In the genomic region with DNA sequence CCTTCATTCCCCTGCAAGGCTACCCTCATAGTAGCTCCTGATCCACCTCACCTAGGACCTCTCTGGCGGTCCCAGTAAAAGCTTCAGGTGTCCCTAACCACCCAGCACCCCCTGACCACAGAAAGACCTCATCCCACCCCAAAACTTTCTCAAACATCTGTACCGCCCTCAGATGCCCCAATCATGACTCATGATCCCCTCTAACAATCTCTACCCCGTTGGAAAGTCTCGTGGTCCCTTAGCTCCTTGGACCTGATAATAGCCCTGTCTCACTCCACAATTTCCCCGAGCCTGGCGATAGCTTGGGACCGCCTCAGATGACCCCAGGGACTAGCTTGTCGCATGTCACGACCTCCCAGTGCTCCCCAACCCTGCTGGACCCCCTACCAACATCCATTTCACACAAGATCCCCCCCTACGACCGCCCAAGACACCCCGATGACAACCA, we compare ENCODE assay signal across 8 cellular contexts. TPM values are rescaled to one million over a fixed set of nuclear protein-coding genes. Genes with fewer than 3 reads are reported as not detected.
DNase-seq lines count a peak whose midpoint lies in the region; ATAC-seq and TF ChIP-seq lines count a peak whose summit lies in the region.

No MANE protein-coding gene starts in this region.

- H2BK120ac ChIP-seq in mesenchymal stem cell (ENCODE audit: low read depth, low read length) = no peak overlapping the region

- H3K27me3 ChIP-seq in CD4-positive, CD25-positive, alpha-beta regulatory T cell (ENCODE audit: control insufficient read depth, insufficient read depth, low read length) = no peaks in the 10 kb centered on the region
- H3K27me3 ChIP-seq in mesenchymal stem cell (ENCODE audit: control insufficient read depth in 1 of 2, insufficient read depth in 1 of 2, low read length in 2 of 2) = no peaks in the 10 kb centered on the region
- H3K27me3 ChIP-seq in vagina = no peaks in the 10 kb centered on the region

- peaks cover 13% of the 10 kb centered on the region for H3K36me3 Mint-ChIP-seq in CD4-positive, CD25-positive, alpha-beta regulatory T cell
- peaks cover 44% of the 10 kb centered on the region for H3K36me3 Mint-ChIP-seq in MCF 10A (ENCODE audit: insufficient read depth, unreplicated experiment)

- intact Hi-C loops in MCF 10A (cut with micrococcal nuclease) = no loop called here
- intact Hi-C loops in vagina (cut with DNase I) = no loop called here

- H3K9me3 ChIP-seq in CD4-positive, CD25-positive, alpha-beta regulatory T cell (ENCODE audit: control insufficient read depth in 2 of 2, low read length in 2 of 2) = no peaks in the 10 kb centered on the region
- no peaks in the 10 kb centered on the region for H3K9me3 ChIP-seq in mesenchymal stem cell (ENCODE audit: control insufficient read depth, low read length)
- H3K9me3 ChIP-seq in vagina = no peaks in the 10 kb centered on the region

- peak overlapping the region; percentile 72 for H2AFZ ChIP-seq in mesenchymal stem cell (ENCODE audit: low read depth, low read length)

- H3K27ac Mint-ChIP-seq in CD4-positive, CD25-positive, alpha-beta regulatory T cell = peak overlapping the region; percentile 96 to 100 (median 99)
- H3K27ac Mint-ChIP-seq in MCF 10A (ENCODE audit: low read depth, unreplicated experiment) = peak overlapping the region; percentile 98

- TF ChIP-seq POLR2A in vagina (IDR thresholded peaks at IDR 0.05) = no peak

- CTCF ChIA-PET in MCF 10A (lab: Yijun Ruan, JAX) = interaction anchor here (0.6 to 1.8 kb wide), 4 partner anchors 23 to 101 kb away, joined by 3 to 13 read pairs (median 3); a partner anchor contains a TSS

- H4K91ac ChIP-seq in mesenchymal stem cell (ENCODE audit: low read length) = peak overlapping the region; percentile 88

- no peaks in the 10 kb centered on the region for H3K9me3 Mint-ChIP-seq in CD4-positive, CD25-positive, alpha-beta regulatory T cell
- no peaks in the 10 kb centered on the region for H3K9me3 Mint-ChIP-seq in MCF 10A (ENCODE audit: unreplicated experiment)

- H3K27ac ChIP-seq in CD4-positive, CD25-positive, alpha-beta regulatory T cell (ENCODE audit: insufficient read depth, low read length, poor library complexity, severe bottlenecking) = peak overlapping the region; percentile 95
- H3K27ac ChIP-seq in mesenchymal stem cell (ENCODE audit: low read length, poor library complexity, severe bottlenecking) (peak overlapping the region; percentile 87), vagina (peak overlapping the region; percentile 87)

- peak overlapping the region; percentile 100 for H3K9ac ChIP-seq in mesenchymal stem cell (ENCODE audit: low read length)

- H3K4me2 ChIP-seq in mesenchymal stem cell (ENCODE audit: low read length, poor library complexity, severe bottlenecking) = peak overlapping the region; percentile 55

- H3K4me1 ChIP-seq in CD4-positive, CD25-positive, alpha-beta regulatory T cell (ENCODE audit: control insufficient read depth, insufficient read depth, low read length, poor library complexity, severe bottlenecking) = peaks cover 33% of the 10 kb centered on the region
- H3K4me1 ChIP-seq in mesenchymal stem cell (ENCODE audit: control insufficient read depth, insufficient read depth, low read depth, low read length) = peaks cover 24% of the 10 kb centered on the region
- peaks cover 39% of the 10 kb centered on the region for H3K4me1 ChIP-seq in vagina

- peak overlapping the region; percentile 94 to 97 for H3K18ac ChIP-seq in mesenchymal stem cell (ENCODE audit: low read depth in 1 of 2, low read length in 2 of 2)

- H3K4me1 Mint-ChIP-seq in CD4-positive, CD25-positive, alpha-beta regulatory T cell = peaks cover 0 to 62% (median 26%) of the 10 kb centered on the region in 4 donors
- H3K4me1 Mint-ChIP-seq in MCF 10A (ENCODE audit: insufficient read depth, unreplicated experiment) = peaks cover 6% of the 10 kb centered on the region

- peak overlapping the region; percentile 83 for H2BK5ac ChIP-seq in mesenchymal stem cell (ENCODE audit: low read depth, low read length, poor library complexity, severe bottlenecking)

- DNase-seq in CD4-positive, CD25-positive, alpha-beta regulatory T cell = peak in 1 of 3 donors; percentile 18
- peak; percentile 48 for DNase-seq in LHCN-M2 (ENCODE audit: low read depth)
- peak; percentile 29 for DNase-seq in MCF 10A (ENCODE audit: unreplicated experiment)
- peak; percentile 62 for DNase-seq in mesenchymal stem cell
- no peak for DNase-seq in vagina (ENCODE audit: extremely low spot score in 2 of 2)
- DNase-seq in NCI-H1417 treated with DMSO at 0.1 percent for 48 hours (lab: John Stamatoyannopoulos, UW) = no peak

- H2BK12ac ChIP-seq in mesenchymal stem cell (ENCODE audit: low read length in 2 of 2) = no peak overlapping the region

- H3K14ac ChIP-seq in mesenchymal stem cell (ENCODE audit: low read length in 2 of 2) = peak overlapping the region in 1 of 2 experiments; percentile 96

- WGBS in mesenchymal stem cell = 4% methylated on average over 12 of the region's 12 CpGs

- peaks cover 4% of the 10 kb centered on the region for H3K27me3 Mint-ChIP-seq in CD4-positive, CD25-positive, alpha-beta regulatory T cell
- H3K27me3 Mint-ChIP-seq in MCF 10A (ENCODE audit: insufficient read depth, unreplicated experiment) = no peaks in the 10 kb centered on the region

- ATAC-seq in CD4-positive, CD25-positive, alpha-beta regulatory T cell (ENCODE audit: low read depth in 2 of 2) = no peak
- ATAC-seq in HG03196 (IDR thresholded peaks at IDR 0.05; ENCODE audit: unreplicated experiment) = no peak
- ATAC-seq in HG03025 (IDR thresholded peaks at IDR 0.05; ENCODE audit: low FRiP score, unreplicated experiment) = no peak

- H3K4me3 Mint-ChIP-seq in CD4-positive, CD25-positive, alpha-beta regulatory T cell = peak overlapping the region; percentile 94 to 99 (median 98)
- H3K4me3 Mint-ChIP-seq in MCF 10A (ENCODE audit: unreplicated experiment) = peak overlapping the region; percentile 97

- H3K79me1 ChIP-seq in mesenchymal stem cell (replicated peaks; ENCODE audit: low read length, poor library complexity, severe bottlenecking) = peaks cover 26% of the 10 kb centered on the region

- H2AK5ac ChIP-seq in mesenchymal stem cell (ENCODE audit: low read length, severe bottlenecking) = no peak overlapping the region

- TF ChIP-seq CTCF in MCF 10A (IDR thresholded peaks at IDR 0.05; ENCODE audit: unreplicated experiment) (no peak), vagina (IDR thresholded peaks at IDR 0.05) (no peak)

- H3K4me3 ChIP-seq in CD4-positive, CD25-positive, alpha-beta regulatory T cell (ENCODE audit: low read depth, low read length) = peak overlapping the region; percentile 90
- peak overlapping the region; percentile 98 to 100 for H3K4me3 ChIP-seq in mesenchymal stem cell (ENCODE audit: insufficient read depth in 1 of 2, low read depth in 1 of 2, low read length in 2 of 2)
- peak overlapping the region; percentile 77 to 78 for H3K4me3 ChIP-seq in vagina

- H3K36me3 ChIP-seq in CD4-positive, CD25-positive, alpha-beta regulatory T cell (ENCODE audit: control insufficient read depth, insufficient read depth, low read length) = peaks cover 7% of the 10 kb centered on the region
- H3K36me3 ChIP-seq in mesenchymal stem cell (ENCODE audit: control insufficient read depth in 1 of 2, insufficient read depth in 2 of 2, low read depth in 1 of 2, low read length in 2 of 2) = peaks cover 15 to 19% of the 10 kb centered on the region in 2 experiments
- H3K36me3 ChIP-seq in vagina = no peaks in the 10 kb centered on the region

- peak overlapping the region in 1 of 2 experiments; percentile 96 for H3K4ac ChIP-seq in mesenchymal stem cell (ENCODE audit: low read depth in 1 of 2, low read length in 2 of 2)

- H3K23ac ChIP-seq in mesenchymal stem cell (ENCODE audit: low read length in 2 of 2) = peak overlapping the region in 1 of 2 experiments; percentile 98

- BruUV-seq in MCF 10A (replicated peaks; lab: Mats Ljungman, UMichigan) = TSS peak; percentile 49

- peak overlapping the region; percentile 89 for H4K8ac ChIP-seq in mesenchymal stem cell (ENCODE audit: low read length)

- POLR2A ChIA-PET in MCF 10A (lab: Yijun Ruan, JAX) = interaction anchor here (0.7 to 4.1 kb wide), 21 partner anchors 11 to 1034 kb away, joined by 3 to 32 read pairs (median 7); a partner anchor contains a TSS

- peak overlapping the region; percentile 30 for H2BK15ac ChIP-seq in mesenchymal stem cell (ENCODE audit: low read depth, poor library complexity, severe bottlenecking)

RNA-seq across cellular contexts. Expression of a gene that starts 0.5 kb away (rescaled TPM):
- total RNA-seq in CD4-positive, CD25-positive, alpha-beta regulatory T cell = 120 TPM
- polyA plus RNA-seq in CD4-positive, CD25-positive, alpha-beta regulatory T cell = 100 to 1,000 TPM; 408 to 499 (median 465) TPM
- total RNA-seq in LHCN-M2 (2014; rRNA removed) = 172 and 188 TPM in 2 replicates
- 515 TPM for polyA plus RNA-seq in LHCN-M2 (2012)
- 239 and 243 TPM in 2 replicates for total RNA-seq in MCF 10A (2022)
- polyA plus RNA-seq in mesenchymal stem cell (2013, experiment 1 of 2) = 338 TPM
- 347 TPM for polyA plus RNA-seq in mesenchymal stem cell (2013, experiment 2 of 2)
- total RNA-seq in vagina = 318 TPM

RNA-seq across cellular contexts. Expression of a gene that starts 1.6 kb away (rescaled TPM):
- total RNA-seq in CD4-positive, CD25-positive, alpha-beta regulatory T cell = 25.0 TPM
- 1 to 10 TPM; 4.9 to 9.5 (median 7.5) TPM for polyA plus RNA-seq in CD4-positive, CD25-positive, alpha-beta regulatory T cell
- total RNA-seq in LHCN-M2 (2014; rRNA removed) (2.6 and 3.0 TPM in 2 replicates), MCF 10A (2022) (6.6 and 7.0 TPM in 2 replicates), vagina (7.9 TPM)
- 1.4 TPM for polyA plus RNA-seq in LHCN-M2 (2012)
- 3.1 TPM for polyA plus RNA-seq in mesenchymal stem cell (2013, experiment 1 of 2)
- 2.4 TPM for polyA plus RNA-seq in mesenchymal stem cell (2013, experiment 2 of 2)

RNA-seq across cellular contexts. Expression of a gene that starts 11.0 kb away (rescaled TPM):
- 38.8 TPM for total RNA-seq in CD4-positive, CD25-positive, alpha-beta regulatory T cell
- 1 to 10 TPM; 1.2 to 3.1 (median 2.8) TPM for polyA plus RNA-seq in CD4-positive, CD25-positive, alpha-beta regulatory T cell
- total RNA-seq in LHCN-M2 (2014; rRNA removed) = 2.4 and 3.5 TPM in 2 replicates
- 3.3 TPM for polyA plus RNA-seq in LHCN-M2 (2012)
- total RNA-seq in MCF 10A (2022) = 7.3 and 8.5 TPM in 2 replicates
- polyA plus RNA-seq in mesenchymal stem cell (2013, experiment 1 of 2) = 2.4 TPM
- polyA plus RNA-seq in mesenchymal stem cell (2013, experiment 2 of 2) = 2.3 TPM
- 35.8 TPM for total RNA-seq in vagina

RNA-seq across cellular contexts. Expression of a gene that starts 32.7 kb away (rescaled TPM):
- 3.7 TPM for total RNA-seq in CD4-positive, CD25-positive, alpha-beta regulatory T cell
- polyA plus RNA-seq in CD4-positive, CD25-positive, alpha-beta regulatory T cell = under 1 TPM in 2 of 4 donors, not detected in 2; 0.11 to 0.14 TPM
- total RNA-seq in LHCN-M2 (2014; rRNA removed) (not detected in 2 replicates), MCF 10A (2022) (not detected in 2 replicates), vagina (not detected)
- polyA plus RNA-seq in LHCN-M2 (2012) = not detected
- polyA plus RNA-seq in mesenchymal stem cell (2013, experiment 1 of 2) = not detected
- polyA plus RNA-seq in mesenchymal stem cell (2013, experiment 2 of 2) = not detected

RNA-seq across cellular contexts. Expression of a gene that starts 51.8 kb away (rescaled TPM):
- total RNA-seq in CD4-positive, CD25-positive, alpha-beta regulatory T cell = not detected
- polyA plus RNA-seq in CD4-positive, CD25-positive, alpha-beta regulatory T cell = not detected
- total RNA-seq in LHCN-M2 (2014; rRNA removed) = not detected in 2 replicates
- not detected for polyA plus RNA-seq in LHCN-M2 (2012)
- 0.22 and 0.51 TPM in 2 replicates for total RNA-seq in MCF 10A (2022)
- polyA plus RNA-seq in mesenchymal stem cell (2013, experiment 1 of 2) = not detected
- polyA plus RNA-seq in mesenchymal stem cell (2013, experiment 2 of 2) = not detected
- total RNA-seq in vagina = 20.9 TPM

Comparison
In these comparisons a context has a peak if more than half of its experiments do, and no peak if none do; other contexts are left out.
1. DNase-seq: peak in LHCN-M2 (single experiment), MCF 10A (single experiment) and mesenchymal stem cell (single experiment); none in vagina (0 of 2) and NCI-H1417 treated with DMSO at 0.1 percent for 48 hours (single experiment).
2. Peak in every context shown above with its lines, with median percentiles within 50 percentile points of each other: H3K27ac ChIP-seq and H3K4me3 ChIP-seq.